23 cellular contexts compared by ENCODE assay signal in genomic region chr4:125280892-125281403, GRCh38. TPM values are rescaled to one million over a fixed set of nuclear protein-coding genes. Genes with fewer than 3 reads are reported as not detected.
"Had no signal": no experiment of that assay in that cellular context is flagged by ENCODE, and none has a peak within 500 bp of the region (broad histone marks: within the 10 kb centered on the region; RNA-seq: fewer than 3 reads in every experiment).

No MANE protein-coding gene starts in this region.

- ATAC-seq: esophagus mucosa; left lobe of liver; lower lobe of right lung; naive thymus-derived CD8-positive, alpha-beta T cell; right lobe of liver had no signal

- H3K27me3 ChIP-seq: cardiac muscle cell, ovary, right lobe of liver, tibial nerve, upper lobe of left lung, uterus had no signal

- H3K36me3 Mint-ChIP-seq: naive thymus-derived CD8-positive, alpha-beta T cell had no signal

- H3K4me1 ChIP-seq: lower lobe of right lung, right lobe of liver, tibial nerve, uterus had no signal

- H3K9me3 Mint-ChIP-seq: nephron progenitor cell had no signal

- H3K9me3 ChIP-seq: lower lobe of right lung, ovary, thoracic aorta, tibial nerve, upper lobe of left lung, uterus had no signal

- H3K27ac ChIP-seq: cardiac muscle cell, epithelial cell of prostate, lower lobe of right lung, ovary, right lobe of liver, thoracic aorta, tibial nerve, upper lobe of left lung, uterus had no signal

- H3K4me1 Mint-ChIP-seq: naive thymus-derived CD8-positive, alpha-beta T cell had no signal

- DNase-seq: cortex of kidney; foreskin fibroblast; lower lobe of right lung; naive thymus-derived CD8-positive, alpha-beta T cell; nephron progenitor cell; occipital lobe; retina; small intestine; stimulated activated CD4-positive, alpha-beta T cell treated with anti-CD3 and anti-CD28 coated beads, Interleukin-12 subunit alpha, Interleukin-12 subunit beta, amount 100 ng/mL, for 4 hours; stimulated activated CD4-positive, alpha-beta T cell treated with anti-CD3 and anti-CD28 coated beads, Interleukin-1b, Interleukin-23, amount 100 ng/mL, for 48 hours; stimulated activated CD4-positive, alpha-beta T cell treated with anti-CD3 and anti-CD28 coated beads, Interleukin-4, amount 100 ng/mL, for 1 hour; stimulated activated CD8-positive, alpha-beta memory T cell treated with anti-CD3 and anti-CD28 coated beads, Interleukin-4, amount 100 ng/mL, for 48 hours; stimulated activated naive CD4-positive, alpha-beta T cell treated with Interleukin-2 at 50 U/mL for 16 hours had no signal

- H3K4me3 Mint-ChIP-seq: naive thymus-derived CD8-positive, alpha-beta T cell; nephron progenitor cell had no signal

- H3K27ac Mint-ChIP-seq: naive thymus-derived CD8-positive, alpha-beta T cell; nephron progenitor cell had no signal

- H3K4me3 ChIP-seq: cardiac muscle cell, lower lobe of right lung, ovary, right lobe of liver, thoracic aorta, tibial nerve, upper lobe of left lung, uterus had no signal

- H3K36me3 ChIP-seq: cardiac muscle cell, lower lobe of right lung, ovary, right lobe of liver, thoracic aorta, tibial nerve, upper lobe of left lung, uterus had no signal

RNA-seq across cellular contexts. Expression of gene FAT4, which starts 33.8 kb away (rescaled TPM):
- polyA plus RNA-seq: naive thymus-derived CD8-positive, alpha-beta T cell had no signal
